7 cellular contexts compared by ENCODE assay signal in the genomic region with DNA sequence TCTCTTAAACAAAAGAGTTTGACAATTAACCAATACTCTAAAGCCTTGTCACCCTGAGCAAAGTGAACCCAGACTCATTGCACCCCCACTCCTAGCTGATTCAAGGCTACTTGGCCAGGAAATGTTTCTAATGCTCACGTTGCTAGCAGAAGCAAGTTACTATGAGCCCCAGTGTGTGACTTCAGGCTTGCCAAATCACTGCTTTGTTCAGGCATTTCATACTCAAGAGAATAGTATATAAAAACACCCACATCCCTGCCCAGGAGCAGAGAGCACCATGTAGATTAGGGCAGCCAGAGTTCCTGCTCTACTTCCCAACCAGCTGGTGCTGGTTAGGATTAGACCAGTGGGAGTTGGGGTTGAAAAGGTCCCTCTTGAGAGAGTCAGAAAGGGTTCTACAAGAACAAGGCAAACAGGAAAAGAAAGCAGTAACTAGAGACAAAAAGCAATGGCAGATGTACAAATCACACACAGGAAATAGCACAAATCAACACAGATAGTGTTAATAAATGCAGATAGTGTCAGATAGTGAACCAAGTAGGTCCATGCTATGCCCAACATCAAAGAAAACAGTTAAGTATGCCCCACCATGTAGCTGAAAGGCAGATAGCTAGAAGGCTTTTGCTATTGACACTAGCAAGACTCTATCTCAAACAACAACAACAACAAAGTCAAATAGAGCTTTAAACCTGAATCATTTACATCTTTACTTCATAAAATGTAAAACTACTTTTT.
DNase-seq lines count a peak whose midpoint lies in the region; ATAC-seq and TF ChIP-seq lines count a peak whose summit lies in the region.
"Not testable (repeated sequence)": the region's sequence is repeated elsewhere in the genome, so short reads cannot be mapped to it uniquely, and the experiment has no call there.

No MANE protein-coding gene starts in this region.

- H4K20me1 ChIP-seq in BLaER1 treated with 17β-estradiol and CSF1 and Interleukin-3, amounts not matched to agents 10 nM and 100 nM = not testable (repeated sequence)

- not testable (repeated sequence) for H3K36me3 ChIP-seq in BLaER1 treated with 17β-estradiol and CSF1 and Interleukin-3, amounts not matched to agents 10 nM and 100 nM; CD8-positive, alpha-beta memory T cell (ENCODE audit: insufficient read depth, low read length)

- POLR2A ChIA-PET in CD8-positive, alpha-beta memory T cell (lab: Charles Lee); T-cell (lab: Charles Lee): not testable (repeated sequence)

- not testable (repeated sequence) for H3K9ac ChIP-seq in BLaER1 treated with 17β-estradiol and CSF1 and Interleukin-3, amounts not matched to agents 10 nM and 100 nM

- H3K4me2 ChIP-seq in BLaER1 treated with 17β-estradiol and CSF1 and Interleukin-3, amounts not matched to agents 10 nM and 100 nM = peak overlapping the region in 7 of 11 experiments; percentile 0 to 30 (median 13); a peak in 11 of 22 replicates

- not testable (repeated sequence) for H3K4me1 ChIP-seq in BLaER1 treated with 17β-estradiol and CSF1 and Interleukin-3, amounts not matched to agents 10 nM and 100 nM; CD8-positive, alpha-beta memory T cell (ENCODE audit: insufficient read depth, low read length)

- not testable (repeated sequence) for H3K9me3 Mint-ChIP-seq in CD8-positive, alpha-beta memory T cell; T-cell; immature natural killer cell; natural killer cell

- DNase-seq in CD8-positive, alpha-beta memory T cell = peak in 1 of 5 donors; percentile 50
- DNase-seq in T-cell, natural killer cell: not testable (repeated sequence)
- peak; percentile 17 for DNase-seq in cardiac septum (ENCODE audit: low spot score)
- DNase-seq in immature natural killer cell = peak; percentile 26 to 59 (median 48)

- not testable (repeated sequence) for H3K9me3 ChIP-seq in BLaER1 treated with 17β-estradiol and CSF1 and Interleukin-3, amounts not matched to agents 10 nM and 100 nM (replicated peaks in 1 of 11); CD8-positive, alpha-beta memory T cell (ENCODE audit: low read length)

- H3K27me3 Mint-ChIP-seq in CD8-positive, alpha-beta memory T cell; T-cell; immature natural killer cell (ENCODE audit: low read depth in 3 of 3); natural killer cell (ENCODE audit: low read depth in 2 of 2): not testable (repeated sequence)

- not testable (repeated sequence) for H3K4me1 Mint-ChIP-seq in CD8-positive, alpha-beta memory T cell; T-cell; immature natural killer cell; natural killer cell

- H3K4me3 ChIP-seq in BLaER1 treated with 17β-estradiol and CSF1 and Interleukin-3, amounts not matched to agents 10 nM and 100 nM; CD8-positive, alpha-beta memory T cell (ENCODE audit: low read length): not testable (repeated sequence)

- not testable (repeated sequence) for H3K27me3 ChIP-seq in BLaER1 treated with 17β-estradiol and CSF1 and Interleukin-3, amounts not matched to agents 10 nM and 100 nM; CD8-positive, alpha-beta memory T cell (ENCODE audit: insufficient read depth, low read length, poor library complexity, severe bottlenecking)

- H3K4me3 Mint-ChIP-seq in CD8-positive, alpha-beta memory T cell; T-cell; immature natural killer cell; natural killer cell: not testable (repeated sequence)

- not testable (repeated sequence) for H3K36me3 Mint-ChIP-seq in CD8-positive, alpha-beta memory T cell; T-cell; immature natural killer cell; natural killer cell

- intact Hi-C loops in cardiac septum (cut with DNase I); natural killer cell (cut with micrococcal nuclease): not testable (repeated sequence)

- not testable (repeated sequence) for H3K27ac Mint-ChIP-seq in CD8-positive, alpha-beta memory T cell; T-cell; immature natural killer cell; natural killer cell

- TF ChIP-seq CTCF in natural killer cell (IDR thresholded peaks at IDR 0.05) = not testable (repeated sequence)

- H3K27ac ChIP-seq in BLaER1 treated with 17β-estradiol and CSF1 and Interleukin-3, amounts not matched to agents 10 nM and 100 nM = not testable (repeated sequence)
- peak overlapping the region; percentile 3 for H3K27ac ChIP-seq in CD8-positive, alpha-beta memory T cell (ENCODE audit: low read depth, low read length)

- ATAC-seq in T-cell (replicated peaks in 1 of 4) = peak; percentile 20 to 68 (median 42)
- peak; percentile 13 for ATAC-seq in esophagus mucosa
- ATAC-seq in natural killer cell = peak; percentile 75 to 93 (median 92)

- CTCF ChIA-PET in CD8-positive, alpha-beta memory T cell (lab: Charles Lee); T-cell (lab: Charles Lee): not testable (repeated sequence)

Comparison
In these comparisons a context has a peak if more than half of its experiments do, and no peak if none do; other contexts are left out.
1. ATAC-seq: peak in every context shown above with its lines; median percentile 92 in natural killer cell; 42 in T-cell; 13 in esophagus mucosa.